8 cellular contexts compared by ENCODE assay signal in the genomic region with DNA sequence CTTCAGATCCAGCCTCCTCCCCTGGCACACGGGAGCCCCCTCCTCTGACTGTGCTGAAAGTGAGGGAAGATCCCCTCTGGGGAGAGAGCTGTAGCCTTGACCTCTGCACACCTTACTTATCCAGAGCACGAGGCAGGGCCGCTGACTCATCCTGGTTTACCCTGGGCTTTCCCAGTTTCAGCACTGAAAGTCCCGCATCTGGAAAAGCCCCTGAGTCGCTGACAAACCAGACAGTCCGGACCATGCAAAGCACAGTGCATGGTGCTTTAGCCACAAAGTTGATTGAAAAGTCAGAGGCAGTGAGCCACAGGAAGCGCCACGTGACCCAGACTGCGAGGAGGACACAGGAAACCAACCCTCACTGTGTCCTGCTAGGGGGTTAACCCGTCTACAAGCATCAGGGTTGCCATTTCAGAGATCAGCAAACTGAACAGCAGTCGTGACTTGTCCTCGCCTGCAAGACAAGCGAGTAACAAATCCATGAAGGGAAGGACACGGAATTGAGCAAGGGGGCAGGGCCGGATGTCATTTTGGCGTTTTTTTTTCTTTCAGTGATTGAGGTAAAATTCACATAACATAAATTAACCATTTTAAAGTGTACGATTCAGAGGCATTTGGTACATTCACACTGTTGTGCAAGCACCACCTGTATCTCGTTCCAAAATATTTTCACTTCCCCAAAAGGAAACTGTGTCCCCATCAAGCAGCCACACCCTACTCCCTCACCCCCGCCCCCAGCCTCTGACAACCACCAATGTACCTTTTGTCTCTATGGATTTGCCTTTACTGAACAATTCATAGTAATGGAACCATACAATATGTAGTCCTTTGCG. TPM values are rescaled to one million over a fixed set of nuclear protein-coding genes. Genes with fewer than 3 reads are reported as not detected.
DNase-seq lines count a peak whose midpoint lies in the region; ATAC-seq, FAIRE-seq and TF ChIP-seq lines count a peak whose summit lies in the region.

No MANE protein-coding gene starts in this region.

- H3K79me2 ChIP-seq in K562 (ENCODE audit: control insufficient read depth, insufficient read depth, low read length), result no peaks in the 10 kb centered on the region

- POLR2A ChIA-PET in K562 (lab: Yijun Ruan, JAX), result interaction anchor here (1.0 kb wide), 1 partner anchor 16 kb away, joined by 5 read pairs; no protein-coding TSS in a partner anchor

- peak overlapping the region; percentile 97 for H2AFZ ChIP-seq in K562 (ENCODE audit: low read depth, low read length)

- peak overlapping the region; percentile 21 to 39; a peak in 3 of 4 replicates for H3K9ac ChIP-seq in K562 (ENCODE audit: insufficient read depth in 1 of 2, low read depth in 2 of 2, low read length in 2 of 2)

- peaks cover 22 to 34% of the 10 kb centered on the region in 2 experiments for H3K4me1 ChIP-seq in K562 (replicated peaks in 1 of 2; ENCODE audit: control insufficient read depth in 2 of 2, insufficient read depth in 2 of 2, low read length in 2 of 2)
- H3K4me1 ChIP-seq in right lobe of liver, result no peaks in the 10 kb centered on the region

- H3K9me3 ChIP-seq in K562 (replicated peaks; ENCODE audit: control insufficient read depth, insufficient read depth, low read depth, low read length) (no peaks in the 10 kb centered on the region), right lobe of liver (no peaks in the 10 kb centered on the region)

- in situ Hi-C loops in K562 (cut with MboI), result no loop called here

- H3K27me3 ChIP-seq in K562 (ENCODE audit: control insufficient read depth in 2 of 2, insufficient read depth in 2 of 2, low read length in 2 of 2) (no peaks in the 10 kb centered on the region), right lobe of liver (no peaks in the 10 kb centered on the region)

- intact Hi-C loops in K562 (cut with micrococcal nuclease), result no loop called here
- intact Hi-C loops in right lobe of liver (cut with DNase I), result no loop called here

- no peak for TF ChIP-seq CTCF in K562 (IDR thresholded peaks at IDR 0.05 in 2 of 3, conservative IDR thresholded peaks at IDR 0.05 in 1 of 3; ENCODE audit: insufficient read depth in 2 of 3, low read depth in 1 of 3, low read length in 3 of 3)
- no peak for TF ChIP-seq CTCF in right lobe of liver (IDR thresholded peaks at IDR 0.05)

- H3K9me1 ChIP-seq in K562 (ENCODE audit: control insufficient read depth, insufficient read depth, low read length), result no peaks in the 10 kb centered on the region

- peak overlapping the region; percentile 82 for H3K4me3 Mint-ChIP-seq in T-helper 2 cell treated with Interferon-gamma antibody and Interleukin-4, amounts not matched to agents 5 μg/mL and 100 μg/mL, for 36 hours

- H3K4me3 ChIP-seq in K562 (no peak overlapping the region), right lobe of liver (peak overlapping the region in 2 of 3 donors; percentile 5 to 26)

- TF ChIP-seq POLR2A in K562 (conservative IDR thresholded peaks at IDR 0.05), result no peak
- peak; percentile 43 for TF ChIP-seq POLR2A in right lobe of liver (IDR thresholded peaks at IDR 0.05)

- peaks cover 1% of the 10 kb centered on the region for H3K36me3 Mint-ChIP-seq in T-helper 2 cell treated with Interferon-gamma antibody and Interleukin-4, amounts not matched to agents 5 μg/mL and 100 μg/mL, for 36 hours (ENCODE audit: low read depth)

- peak overlapping the region; percentile 82 for H3K27ac Mint-ChIP-seq in T-helper 2 cell treated with Interferon-gamma antibody and Interleukin-4, amounts not matched to agents 5 μg/mL and 100 μg/mL, for 36 hours

- peak overlapping the region; percentile 65 for H3K4me2 ChIP-seq in K562 (ENCODE audit: insufficient read depth, low read length)

- peak; percentile 77 for ATAC-seq in GM19438 (IDR thresholded peaks at IDR 0.05; ENCODE audit: low read depth, unreplicated experiment)
- peak; percentile 51 for ATAC-seq in HG03521 (IDR thresholded peaks at IDR 0.05; ENCODE audit: unreplicated experiment)
- peak; percentile 63 for ATAC-seq in K562
- ATAC-seq in right lobe of liver, result peak; percentile 65 to 77 (median 70)

- DNase-seq in AML-193 (lab: John Stamatoyannopoulos, UW) (peak; percentile 76 to 83), K562 (ENCODE audit: extremely low read depth in 1 of 4, low spot score in 3 of 4) (peak; percentile 37 to 77 (median 44)), right lobe of liver (peak in 2 of 3 donors; percentile 72 to 81), NCI-H774 (lab: John Stamatoyannopoulos, UW) (no peak)
- DNase-seq in T-helper 2 cell treated with Interferon-gamma antibody and Interleukin-4, amounts not matched to agents 5 μg/mL and 100 μg/mL, for 36 hours (ENCODE audit: low spot score), result peak; percentile 89
- DNase-seq in stimulated activated CD8-positive, alpha-beta memory T cell treated with anti-CD3 and anti-CD28 coated beads, Interleukin-15, amount 100 ng/mL, for 1 hour (ENCODE audit: low read depth), result peak; percentile 28

- no TSS peak for BruUV-seq in K562 (replicated peaks; lab: Mats Ljungman, UMichigan)

- H4K20me1 ChIP-seq in K562 (replicated peaks; ENCODE audit: control insufficient read depth, insufficient read depth, low read length), result no peaks in the 10 kb centered on the region

- no peak for TF ChIP-seq RAD21 in K562 (CRISPR knock-in tag; conservative IDR thresholded peaks at IDR 0.05 in 1 of 2, IDR thresholded peaks at IDR 0.05 in 1 of 2)

- 15% methylated on average over 20 of the region's 20 CpGs for WGBS in K562 (ENCODE audit: insufficient coverage, low coverage, missing lambda C conversion rate)
- 17% methylated on average over 17 of the region's 20 CpGs for WGBS in right lobe of liver (ENCODE audit: insufficient coverage, low coverage, low lambda C conversion rate, missing lambda C conversion rate)

- no peak for TF ChIP-seq EP300 in K562 (IDR thresholded peaks at IDR 0.05; ENCODE audit: low read length)

- no peaks in the 10 kb centered on the region for H3K9me3 Mint-ChIP-seq in T-helper 2 cell treated with Interferon-gamma antibody and Interleukin-4, amounts not matched to agents 5 μg/mL and 100 μg/mL, for 36 hours

- H3K36me3 ChIP-seq in K562 (ENCODE audit: control insufficient read depth, insufficient read depth, low read length) (no peaks in the 10 kb centered on the region), right lobe of liver (no peaks in the 10 kb centered on the region)

- peaks cover 53% of the 10 kb centered on the region for H3K4me1 Mint-ChIP-seq in T-helper 2 cell treated with Interferon-gamma antibody and Interleukin-4, amounts not matched to agents 5 μg/mL and 100 μg/mL, for 36 hours (ENCODE audit: low read depth)

- H3K27ac ChIP-seq in K562 (ENCODE audit: extremely low read depth, low read depth, low read length) (peak overlapping the region; percentile 52), right lobe of liver (peak overlapping the region; percentile 38 to 68 (median 63))

- CTCF ChIA-PET in K562 (lab: Yijun Ruan, JAX; ENCODE audit: low intra/inter-chr PET ratio), result no interaction called here

- FAIRE-seq in K562 (lab: Jason Lieb, UNC), result peak; percentile 78

- H3K27me3 Mint-ChIP-seq in T-helper 2 cell treated with Interferon-gamma antibody and Interleukin-4, amounts not matched to agents 5 μg/mL and 100 μg/mL, for 36 hours (ENCODE audit: low read depth), result peaks cover 12% of the 10 kb centered on the region

RNA-seq across cellular contexts. Expression of gene IFNGR2, which starts 19.9 kb away (rescaled TPM):
- 16.2 and 26.5 TPM in 2 replicates for total RNA-seq in K562 (2011; cell fraction: chromatin; rRNA removed; ENCODE audit: low replicate concordance)
- total RNA-seq in K562 (2011; cell fraction: nucleolus; rRNA removed), result 28.2 and 28.3 TPM in 2 replicates
- total RNA-seq in K562 (2011; cell fraction: nucleoplasm; rRNA removed), result 31.7 and 44.8 TPM in 2 replicates
- total RNA-seq in K562 (2014; rRNA removed), result 19.4 and 24.2 TPM in 2 replicates
- total RNA-seq in K562 (2014; rRNA removed; fragmentation: Illumina TruSeq; extraction: Trizol), result 28.5 and 31.3 TPM in 2 replicates
- 31.3 and 36.8 TPM in 2 replicates for total RNA-seq in K562 (2015; rRNA removed; fragmentation: Illumina TruSeq; extraction: Trizol)
- total RNA-seq in K562 (2021), result 28.5 and 29.5 TPM in 2 replicates
- 58.0 and 81.8 TPM in 2 replicates for polyA plus RNA-seq in K562 (2011; rRNA removed)
- polyA plus RNA-seq in K562 (2011; cell fraction: cytosol; rRNA removed), result 45.1 and 64.7 TPM in 2 replicates
- 34.8 and 50.8 TPM in 2 replicates for polyA plus RNA-seq in K562 (2011; cell fraction: nucleus; rRNA removed)
- polyA plus RNA-seq in K562 (2012), result 24.4 and 31.8 TPM in 2 replicates
- polyA plus RNA-seq in K562 (2014; fragmentation: Illumina TruSeq; extraction: Trizol), result 35.4 and 44.8 TPM in 2 replicates
- polyA plus RNA-seq in K562 (2014; fragmentation: Nextera tagmentation; extraction: Ambion mirVana), result 1 to 10 TPM; 6.7 to 8.4 TPM
- polyA plus RNA-seq in K562 (2014; rRNA removed), result 27.8 and 32.9 TPM in 2 replicates
- polyA minus RNA-seq in K562 (2011; rRNA and poly(A)+ RNA removed), result 43.8 and 53.1 TPM in 2 replicates
- 26.9 and 27.4 TPM in 2 replicates for polyA minus RNA-seq in K562 (2011; cell fraction: cytosol; rRNA and poly(A)+ RNA removed)
- 13.1 and 19.8 TPM in 2 replicates for polyA minus RNA-seq in K562 (2011; cell fraction: nucleus; rRNA and poly(A)+ RNA removed)
- 10 to 100 TPM; 16.0 to 39.1 (median 27.8) TPM for total RNA-seq in right lobe of liver

RNA-seq across cellular contexts. Expression of gene IFNAR1, which starts 58.5 kb away (rescaled TPM):
- 7.7 and 20.5 TPM in 2 replicates for total RNA-seq in K562 (2011; cell fraction: chromatin; rRNA removed; ENCODE audit: low replicate concordance)
- total RNA-seq in K562 (2011; cell fraction: nucleolus; rRNA removed), result 8.7 and 11.3 TPM in 2 replicates
- 13.3 and 24.0 TPM in 2 replicates for total RNA-seq in K562 (2011; cell fraction: nucleoplasm; rRNA removed)
- 8.6 TPM in 2 replicates for total RNA-seq in K562 (2014; rRNA removed)
- total RNA-seq in K562 (2014; rRNA removed; fragmentation: Illumina TruSeq; extraction: Trizol), result 11.5 and 13.7 TPM in 2 replicates
- total RNA-seq in K562 (2015; rRNA removed; fragmentation: Illumina TruSeq; extraction: Trizol), result 10.2 and 12.7 TPM in 2 replicates
- 23.7 and 24.2 TPM in 2 replicates for total RNA-seq in K562 (2021)
- 10.4 and 10.8 TPM in 2 replicates for polyA plus RNA-seq in K562 (2011; rRNA removed)
- 5.4 and 10.1 TPM in 2 replicates for polyA plus RNA-seq in K562 (2011; cell fraction: cytosol; rRNA removed)
- 2.8 and 3.5 TPM in 2 replicates for polyA plus RNA-seq in K562 (2011; cell fraction: nucleus; rRNA removed)
- 20.0 and 32.3 TPM in 2 replicates for polyA plus RNA-seq in K562 (2012)
- 17.2 and 20.9 TPM in 2 replicates for polyA plus RNA-seq in K562 (2014; fragmentation: Illumina TruSeq; extraction: Trizol)
- polyA plus RNA-seq in K562 (2014; fragmentation: Nextera tagmentation; extraction: Ambion mirVana), result 10 to 100 TPM; 27.4 to 31.8 TPM
- 11.0 and 14.8 TPM in 2 replicates for polyA plus RNA-seq in K562 (2014; rRNA removed)
- polyA minus RNA-seq in K562 (2011; rRNA and poly(A)+ RNA removed), result 21.6 and 28.4 TPM in 2 replicates
- 10.5 and 11.9 TPM in 2 replicates for polyA minus RNA-seq in K562 (2011; cell fraction: cytosol; rRNA and poly(A)+ RNA removed)
- 6.2 and 12.8 TPM in 2 replicates for polyA minus RNA-seq in K562 (2011; cell fraction: nucleus; rRNA and poly(A)+ RNA removed)
- 10 to 100 TPM; 31.6 to 68.2 (median 48.6) TPM for total RNA-seq in right lobe of liver
